1 cellular context compared by ENCODE assay signal in the genomic region with DNA sequence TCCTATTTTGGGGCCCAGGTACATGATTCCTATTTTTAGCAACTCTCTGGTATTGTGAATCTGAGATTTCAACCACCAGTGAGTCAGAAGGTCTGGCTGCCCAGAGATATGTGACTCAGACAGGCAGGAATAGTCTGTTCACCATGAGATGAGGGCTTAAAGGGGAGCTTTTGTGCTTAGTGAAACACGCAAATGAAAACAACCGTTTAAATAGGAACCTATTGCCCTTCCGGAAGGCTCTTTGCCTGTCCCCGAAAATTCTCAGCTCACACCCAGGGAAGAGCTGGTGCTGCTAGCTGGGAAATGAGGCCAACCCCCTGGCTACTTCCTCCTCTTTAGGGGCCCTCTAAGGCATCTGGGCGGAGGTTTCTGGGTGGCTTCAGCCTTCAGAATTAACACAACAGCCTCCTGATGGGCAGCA.
TF ChIP-seq lines count a peak whose summit lies in the region.

No MANE protein-coding gene starts in this region.

TF ChIP-seq in SK-N-SH, 30 proteins besides CTCF, POLR2A, EP300 and RAD21 (continued from another document):
- TF ChIP-seq MEF2A (IDR thresholded peaks at IDR 0.05; ENCODE audit: borderline replicate concordance, low read depth) (peak; percentile 100), FOSL2 (IDR thresholded peaks at IDR 0.05; ENCODE audit: borderline replicate concordance, low read depth) (peak; percentile 98), RXRA (IDR thresholded peaks at IDR 0.05; ENCODE audit: borderline replicate concordance, low read depth) (peak; percentile 79; the same call in 1 of the 2 replicates), SMC3 (IDR thresholded peaks at IDR 0.05; ENCODE audit: low read depth, low read length) (no peak), POLR2AphosphoS5 (IDR thresholded peaks at IDR 0.05; ENCODE audit: low read depth, low read length) (peak; percentile 73), EZH2phosphoT487 (IDR thresholded peaks at IDR 0.05; ENCODE audit: borderline replicate concordance, low read depth) (no peak), FOXM1 (IDR thresholded peaks at IDR 0.05; ENCODE audit: low read depth) (no peak; the same call in 1 of the 2 replicates), ELF1 (IDR thresholded peaks at IDR 0.05) (peak; percentile 41; the same call in 1 of the 2 replicates), RCOR1 (IDR thresholded peaks at IDR 0.05; ENCODE audit: low read length) (no peak), NRF1 (IDR thresholded peaks at IDR 0.05; ENCODE audit: low read depth, low read length) (no peak), SIN3A (IDR thresholded peaks at IDR 0.05; ENCODE audit: borderline replicate concordance, low read depth, low read length) (no peak), JUND (IDR thresholded peaks at IDR 0.05) (peak; percentile 94), TCF12 (IDR thresholded peaks at IDR 0.05) (peak; percentile 88), TEAD4 (IDR thresholded peaks at IDR 0.05; ENCODE audit: borderline replicate concordance, insufficient read depth) (peak; percentile 79), TAF1 (IDR thresholded peaks at IDR 0.05; ENCODE audit: borderline replicate concordance, low read depth, low read length) (no peak)
- TF ChIP-seq, protein P1, sequence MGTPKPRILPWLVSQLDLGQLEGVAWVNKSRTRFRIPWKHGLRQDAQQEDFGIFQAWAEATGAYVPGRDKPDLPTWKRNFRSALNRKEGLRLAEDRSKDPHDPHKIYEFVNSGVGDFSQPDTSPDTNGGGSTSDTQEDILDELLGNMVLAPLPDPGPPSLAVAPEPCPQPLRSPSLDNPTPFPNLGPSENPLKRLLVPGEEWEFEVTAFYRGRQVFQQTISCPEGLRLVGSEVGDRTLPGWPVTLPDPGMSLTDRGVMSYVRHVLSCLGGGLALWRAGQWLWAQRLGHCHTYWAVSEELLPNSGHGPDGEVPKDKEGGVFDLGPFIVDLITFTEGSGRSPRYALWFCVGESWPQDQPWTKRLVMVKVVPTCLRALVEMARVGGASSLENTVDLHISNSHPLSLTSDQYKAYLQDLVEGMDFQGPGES (IDR thresholded peaks at IDR 0.05; ENCODE audit: low read depth, low read length): no peak
